ENCODE assay signal across 8 cellular contexts in genomic region chr9:137606734-137607138, GRCh38. TPM values are rescaled to one million over a fixed set of nuclear protein-coding genes. Genes with fewer than 3 reads are reported as not detected.
DNase-seq lines count a peak whose midpoint lies in the region; ATAC-seq and TF ChIP-seq lines count a peak whose summit lies in the region.

No MANE protein-coding gene starts in this region.

- no peaks in the 10 kb centered on the region for H3K36me3 Mint-ChIP-seq in natural killer cell

- ATAC-seq in natural killer cell (no peak), GM19467 (IDR thresholded peaks at IDR 0.05; ENCODE audit: unreplicated experiment) (no peak), GM21381 (IDR thresholded peaks at IDR 0.05; ENCODE audit: unreplicated experiment) (no peak), GM19324 (IDR thresholded peaks at IDR 0.05; ENCODE audit: low FRiP score, unreplicated experiment) (no peak)

- no peaks in the 10 kb centered on the region for H3K27me3 ChIP-seq in endocrine pancreas (ENCODE audit: control insufficient read depth, insufficient read depth, low read length)

- no peaks in the 10 kb centered on the region for H3K27me3 Mint-ChIP-seq in natural killer cell (ENCODE audit: low read depth in 2 of 2)

- no peak for DNase-seq in AG09309 (ENCODE audit: low read depth)
- no peak for DNase-seq in LNCaP clone FGC (ENCODE audit: low read depth)
- DNase-seq in natural killer cell, result no peak
- DNase-seq in DMS153 treated with DMSO at 0.1 percent for 48 hours (lab: John Stamatoyannopoulos, UW; ENCODE audit: unreplicated experiment), result no peak

- H3K9ac ChIP-seq in endocrine pancreas (ENCODE audit: control insufficient read depth, insufficient read depth, low read length), result peak overlapping the region; percentile 83

- H3K36me3 ChIP-seq in endocrine pancreas (ENCODE audit: control insufficient read depth, insufficient read depth, low read length), result no peaks in the 10 kb centered on the region

- peak overlapping the region in 1 of 2 donors; percentile 22 for H3K27ac Mint-ChIP-seq in natural killer cell

- no peak for TF ChIP-seq CTCF in AG09309 (IDR thresholded peaks at IDR 0.05; ENCODE audit: control insufficient read depth, insufficient read depth, low read depth, low read length, missing control alignments)
- no peak for TF ChIP-seq CTCF in LNCaP clone FGC (IDR thresholded peaks at IDR 0.05; ENCODE audit: control insufficient read depth, extremely low read depth, insufficient read depth)
- no peak for TF ChIP-seq CTCF in natural killer cell (IDR thresholded peaks at IDR 0.05)

- peaks cover 7 to 27% of the 10 kb centered on the region in 2 donors for H3K4me1 Mint-ChIP-seq in natural killer cell

- no peaks in the 10 kb centered on the region for H3K4me1 ChIP-seq in endocrine pancreas (ENCODE audit: control insufficient read depth, insufficient read depth, low read length)

- peak overlapping the region; percentile 82 for H3K4me3 Mint-ChIP-seq in natural killer cell

- H3K9me3 ChIP-seq in endocrine pancreas (ENCODE audit: control insufficient read depth, low read length), result no peaks in the 10 kb centered on the region

- H3K9me3 Mint-ChIP-seq in natural killer cell, result no peaks in the 10 kb centered on the region

- intact Hi-C loops in natural killer cell (cut with micrococcal nuclease), result no loop called here

- peak overlapping the region; percentile 52 for H3K4me3 ChIP-seq in AG09309 (ENCODE audit: control insufficient read depth, low read depth, low read length)
- peak overlapping the region; percentile 72 for H3K4me3 ChIP-seq in LNCaP clone FGC (ENCODE audit: low read depth, low read length)
- no peak overlapping the region for H3K4me3 ChIP-seq in endocrine pancreas (ENCODE audit: control insufficient read depth, insufficient read depth, low read length)

RNA-seq across cellular contexts. Expression of gene ARRDC1, which starts 1.2 kb away (rescaled TPM):
- 100 to 1,000 TPM in 1 of 3 donors, 10 to 100 TPM in 2; 80.7 to 105 (median 92.9) TPM for total RNA-seq in natural killer cell

RNA-seq across cellular contexts. Expression of gene EHMT1, which starts 12.1 kb away (rescaled TPM):
- 100 to 1,000 TPM; 173 to 200 (median 176) TPM for total RNA-seq in natural killer cell

RNA-seq across cellular contexts. Expression of gene ZMYND19, which starts 16.4 kb away (rescaled TPM):
- 10 to 100 TPM in 2 of 3 donors, 1 to 10 TPM in 1; 6.5 to 18.8 (median 16.3) TPM for total RNA-seq in natural killer cell

RNA-seq across cellular contexts. Expression of gene DPH7, which starts 28.0 kb away (rescaled TPM):
- total RNA-seq in natural killer cell, result 10 to 100 TPM; 39.5 to 51.0 (median 48.5) TPM

RNA-seq across cellular contexts. Expression of gene MRPL41, which starts 55.1 kb away (rescaled TPM):
- total RNA-seq in natural killer cell, result 10 to 100 TPM; 11.5 to 17.9 (median 16.8) TPM
